ENCODE assay signal across 26 cellular contexts in the genomic region with DNA sequence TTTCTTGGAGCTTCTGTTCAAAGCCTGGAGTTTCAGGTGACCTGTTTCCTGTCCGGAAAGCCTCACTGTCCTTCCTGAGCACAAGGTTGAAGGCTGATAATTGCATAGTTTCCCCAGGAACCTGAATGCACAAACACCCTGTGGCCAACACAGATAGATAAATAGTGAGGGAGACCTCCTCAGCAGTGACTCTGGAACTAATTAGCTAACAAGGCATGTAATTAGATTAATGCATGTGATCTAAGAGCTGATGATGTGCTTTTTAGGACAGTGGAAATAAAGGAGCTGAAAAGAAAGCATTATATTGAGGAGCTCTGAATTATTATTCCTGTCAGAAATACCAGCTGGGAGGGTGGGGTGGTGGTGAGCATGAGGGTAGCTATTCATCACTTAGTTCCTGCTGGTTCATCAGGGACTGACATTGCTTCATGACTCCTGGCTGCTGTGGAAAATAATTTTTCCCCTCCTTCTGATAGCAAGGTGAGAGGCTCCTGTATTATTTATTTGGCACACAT.
"Had no signal": no experiment of that assay in that cellular context is flagged by ENCODE, and none has a peak within 500 bp of the region (broad histone marks: within the 10 kb centered on the region; RNA-seq: fewer than 3 reads in every experiment).

No MANE protein-coding gene starts in this region.

- H3K27me3 ChIP-seq: brain microvascular endothelial cell, ovary, vagina had no signal

- DNase-seq: activated CD4-positive, alpha-beta T cell treated with anti-CD3 and anti-CD28 coated beads for 1 hour; activated CD4-positive, alpha-beta T cell treated with anti-CD3 and anti-CD28 coated beads, Interleukin-2, amount 50 U/mL, for 1 hour; activated CD8-positive, alpha-beta T cell treated with anti-CD3 and anti-CD28 coated beads for 36 hours; activated gamma-delta T cell treated with Interleukin-2 at 50 U/mL for 16 hours; activated naive CD4-positive, alpha-beta T cell treated with anti-CD3 and anti-CD28 coated beads, Interleukin-2, amount 50 U/mL, for 16 hours; activated T-cell treated with anti-CD3 and anti-CD28 coated beads, Interleukin-2, amount 50 U/mL, for 4 hours; amniotic stem cell; brain microvascular endothelial cell; dorsolateral prefrontal cortex; effector memory CD4-positive, alpha-beta T cell; erythroblast; heart right ventricle; midbrain; naive thymus-derived CD4-positive, alpha-beta T cell; ovary; stimulated activated CD4-positive, alpha-beta T cell treated with anti-CD3 and anti-CD28 coated beads, Interleukin-4, amount 100 ng/mL, for 24 hours; stimulated activated CD8-positive, alpha-beta memory T cell treated with anti-CD3 and anti-CD28 coated beads, Interleukin-4, amount 100 ng/mL, for 48 hours; stimulated activated naive CD8-positive, alpha-beta T cell treated with anti-CD3 and anti-CD28 coated beads, Interleukin-15, amount 100 ng/mL, for 72 hours; substantia nigra had no signal

- H3K4me3 ChIP-seq: coronary artery, dorsolateral prefrontal cortex, heart right ventricle, ovary, skin epidermis, vagina had no signal

- ATAC-seq: activated CD8-positive, alpha-beta T cell treated with anti-CD3 and anti-CD28 coated beads for 36 hours; activated T-cell treated with anti-CD3 and anti-CD28 coated beads, Interleukin-2, amount 50 U/mL, for 4 hours; activated T-helper 17 cell treated with anti-CD3 and anti-CD28 coated beads, Interleukin-2, amount 50 U/mL, for 72 hours; heart right ventricle; naive thymus-derived CD4-positive, alpha-beta T cell; sciatic nerve; stimulated activated memory B cell treated with anti-CD40 and anti-IgM and Interleukin-4, amounts not matched to agents 10 μg/mL and 1 μg/mL and 100 μg/mL, for 72 hours; stimulated activated naive CD8-positive, alpha-beta T cell treated with anti-CD3 and anti-CD28 coated beads, Interleukin-15, amount 100 ng/mL, for 72 hours; WTC11 had no signal

- H3K27ac ChIP-seq: brain microvascular endothelial cell, coronary artery, dorsolateral prefrontal cortex, heart right ventricle, ovary, skin epidermis, vagina had no signal

- H3K9me3 ChIP-seq: heart right ventricle, ovary, vagina had no signal

- H3K4me1 ChIP-seq: heart right ventricle, vagina had no signal

- H3K36me3 ChIP-seq: brain microvascular endothelial cell, heart right ventricle, ovary, vagina had no signal
